ENCODE assay signal across 8 cellular contexts in the genomic region with DNA sequence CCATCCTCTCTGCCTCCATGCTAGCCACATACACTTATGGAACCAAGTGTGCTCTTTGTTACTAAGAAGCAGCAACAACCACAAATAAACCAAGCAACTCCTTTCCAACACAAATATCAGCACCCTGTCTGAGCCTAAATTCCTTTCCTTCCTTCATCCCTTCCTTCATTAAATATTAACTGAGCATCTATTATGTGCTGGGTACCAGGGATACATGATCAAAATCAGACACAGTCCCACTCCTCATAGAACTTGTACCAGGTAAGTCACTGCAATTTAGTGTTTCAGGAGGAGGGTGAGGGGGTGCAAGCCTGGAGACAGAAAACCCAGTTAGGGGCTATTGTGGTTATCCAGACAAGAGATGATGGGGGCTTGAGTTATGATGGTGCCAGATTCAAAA.
"Had no signal": no experiment of that assay in that cellular context is flagged by ENCODE, and none has a peak within 500 bp of the region (broad histone marks: within the 10 kb centered on the region; RNA-seq: fewer than 3 reads in every experiment).

No MANE protein-coding gene starts in this region.

- H3K27ac ChIP-seq: HL-60, KMS-11 had no signal

- H3K4me3 ChIP-seq: K562 had no signal

- DNase-seq: IMR-90, KBM-7, KG1 had no signal

- ATAC-seq: HepG2, K562 had no signal

- FAIRE-seq: HepG2, HTR-8/SVneo, K562 had no signal
